Comparison of ENCODE assay signal across 16 cellular contexts in the genomic region with DNA sequence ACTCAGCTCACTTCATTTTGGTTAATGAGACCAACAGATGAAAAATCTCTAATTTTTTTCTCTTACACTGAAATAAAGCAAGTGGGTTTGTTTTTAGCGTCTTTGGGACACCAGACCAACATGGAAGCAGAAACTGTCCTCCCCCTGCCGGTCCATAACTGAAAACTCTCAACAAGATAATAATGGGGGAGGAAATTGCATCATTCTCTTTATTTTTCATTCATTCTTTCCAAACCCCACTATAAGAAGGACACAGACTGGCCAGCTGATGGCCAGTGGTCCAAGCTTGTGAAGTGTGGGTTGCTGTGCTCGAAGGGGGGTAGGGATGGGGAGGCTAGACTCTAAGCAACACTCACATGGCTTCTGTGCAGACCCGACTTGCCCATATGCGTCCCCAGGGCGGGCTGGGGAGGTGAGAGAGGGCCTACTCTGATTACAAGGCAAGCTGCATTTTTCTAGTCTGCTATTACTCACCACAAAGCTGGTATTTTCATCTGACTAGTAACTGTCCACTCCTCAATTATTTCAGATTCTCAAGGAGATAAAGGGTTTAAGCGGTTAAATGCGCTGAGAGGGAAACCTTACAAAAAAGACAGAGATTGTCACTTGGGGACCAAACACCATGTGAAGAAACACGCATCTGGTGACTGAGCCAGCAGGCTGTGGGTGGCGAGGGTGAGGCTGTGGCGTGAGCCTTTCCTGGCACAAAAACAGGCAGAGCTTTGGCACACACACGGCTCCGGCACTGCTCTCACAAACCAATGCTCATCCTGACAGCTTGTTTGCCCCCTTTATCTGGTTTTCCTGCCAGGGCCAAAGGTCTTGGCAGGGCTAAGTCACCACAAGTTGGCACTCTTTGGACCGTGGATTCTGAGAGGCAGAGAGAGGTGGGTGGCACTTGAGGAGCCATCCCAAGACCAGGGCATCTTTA. TPM values are rescaled to one million over a fixed set of nuclear protein-coding genes. Genes with fewer than 3 reads are reported as not detected.
DNase-seq lines count a peak whose midpoint lies in the region; ATAC-seq, FAIRE-seq and TF ChIP-seq lines count a peak whose summit lies in the region.
"Had no signal": no experiment of that assay in that cellular context is flagged by ENCODE, and none has a peak within 500 bp of the region (broad histone marks: within the 10 kb centered on the region; RNA-seq: fewer than 3 reads in every experiment).

No MANE protein-coding gene starts in this region.

- H3K9me3 Mint-ChIP-seq in activated T-cell treated with anti-CD3 and anti-CD28 coated beads, Interleukin-2, amount 50 U/mL, for 24 hours = no peaks in the 10 kb centered on the region
- H3K9me3 Mint-ChIP-seq in astrocyte (ENCODE audit: unreplicated experiment) (peaks cover 2% of the 10 kb centered on the region), memory B cell (no peaks in the 10 kb centered on the region)
- H3K9me3 Mint-ChIP-seq: central memory CD8-positive, alpha-beta T cell had no signal

- TF ChIP-seq CTCF in astrocyte (IDR thresholded peaks at IDR 0.05; ENCODE audit: insufficient read depth, low read depth, low read length) = no peak
- no peak for TF ChIP-seq CTCF in PC-9 (conservative IDR thresholded peaks at IDR 0.05)

- intact Hi-C loops in PC-9 (cut with micrococcal nuclease; ENCODE audit: unreplicated experiment) = no loop called here

- H3K4me3 Mint-ChIP-seq in activated T-cell treated with anti-CD3 and anti-CD28 coated beads, Interleukin-2, amount 50 U/mL, for 24 hours = no peak overlapping the region
- H3K4me3 Mint-ChIP-seq in astrocyte (ENCODE audit: unreplicated experiment) (no peak overlapping the region), memory B cell (no peak overlapping the region)
- H3K4me3 Mint-ChIP-seq: central memory CD8-positive, alpha-beta T cell had no signal

- no peaks in the 10 kb centered on the region for H3K27me3 Mint-ChIP-seq in activated T-cell treated with anti-CD3 and anti-CD28 coated beads, Interleukin-2, amount 50 U/mL, for 24 hours
- H3K27me3 Mint-ChIP-seq in astrocyte (ENCODE audit: low read depth, unreplicated experiment) (no peaks in the 10 kb centered on the region), memory B cell (no peaks in the 10 kb centered on the region)
- H3K27me3 Mint-ChIP-seq: central memory CD8-positive, alpha-beta T cell had no signal

- peaks cover 18% of the 10 kb centered on the region; the same call in 1 of the 2 replicates for H3F3A ChIP-seq in PC-9 (ENCODE audit: insufficient read depth, low read depth)

- H3K9ac ChIP-seq in astrocyte (ENCODE audit: low read length) = no peak overlapping the region

- H3K4me1 Mint-ChIP-seq in activated T-cell treated with anti-CD3 and anti-CD28 coated beads, Interleukin-2, amount 50 U/mL, for 24 hours (ENCODE audit: low read depth) = peaks cover 6% of the 10 kb centered on the region
- H3K4me1 Mint-ChIP-seq in astrocyte (ENCODE audit: low read depth, unreplicated experiment) = peaks cover 10% of the 10 kb centered on the region
- H3K4me1 Mint-ChIP-seq in memory B cell = peaks cover 15% of the 10 kb centered on the region

- CTCF ChIA-PET in PC-9 (lab: Charles Lee) = no interaction called here

- H2AFZ ChIP-seq in astrocyte (ENCODE audit: low read depth, low read length) = no peak overlapping the region
- H2AFZ ChIP-seq in PC-9 = no peak overlapping the region

- H3K36me3 Mint-ChIP-seq in activated T-cell treated with anti-CD3 and anti-CD28 coated beads, Interleukin-2, amount 50 U/mL, for 24 hours (ENCODE audit: low read depth) = peaks cover 99% of the 10 kb centered on the region
- H3K36me3 Mint-ChIP-seq in astrocyte (ENCODE audit: low read depth, unreplicated experiment) (peaks cover 63% of the 10 kb centered on the region), memory B cell (peaks cover 59% of the 10 kb centered on the region)

- H3K36me3 ChIP-seq in astrocyte (ENCODE audit: insufficient read depth, low read length) = peaks cover 36% of the 10 kb centered on the region
- H3K36me3 ChIP-seq in PC-9 (ENCODE audit: low read depth) = peaks cover 64% of the 10 kb centered on the region

- FAIRE-seq in astrocyte (lab: Jason Lieb, UNC) = no peak

- H3K9me3 ChIP-seq in astrocyte (ENCODE audit: insufficient read depth, low read depth, low read length) (no peaks in the 10 kb centered on the region), PC-9 (ENCODE audit: insufficient read depth, low read depth) (no peaks in the 10 kb centered on the region)
- H3K9me3 ChIP-seq: thyroid gland had no signal

- no peak overlapping the region for H3K4me2 ChIP-seq in astrocyte (ENCODE audit: low read length)
- H3K4me2 ChIP-seq in PC-9 = no peak overlapping the region

- H3K4me1 ChIP-seq in astrocyte (ENCODE audit: insufficient read depth, low read length) (peaks cover 3% of the 10 kb centered on the region), PC-9 (replicated peaks; ENCODE audit: insufficient read depth) (peaks cover 24% of the 10 kb centered on the region)
- H3K4me1 ChIP-seq: thyroid gland had no signal

- no peaks in the 10 kb centered on the region for H3K27me3 ChIP-seq in astrocyte (ENCODE audit: insufficient read depth, low read length)
- no peaks in the 10 kb centered on the region for H3K27me3 ChIP-seq in PC-9 (ENCODE audit: insufficient read depth, low read depth)
- H3K27me3 ChIP-seq: thyroid gland had no signal

- POLR2A ChIA-PET in PC-9 (lab: Charles Lee; ENCODE audit: unreplicated experiment) = interaction anchor here (0.5 to 0.6 kb wide), 2 partner anchors 9 to 31 kb away, joined by 4 to 10 read pairs; no protein-coding TSS in a partner anchor

- H3K27ac ChIP-seq in astrocyte (ENCODE audit: low read depth, low read length) (no peak overlapping the region), PC-9 (no peak overlapping the region)
- H3K27ac ChIP-seq: thyroid gland had no signal

- peak overlapping the region; percentile 68 for H3K27ac Mint-ChIP-seq in activated T-cell treated with anti-CD3 and anti-CD28 coated beads, Interleukin-2, amount 50 U/mL, for 24 hours
- H3K27ac Mint-ChIP-seq in astrocyte (ENCODE audit: unreplicated experiment) (peak overlapping the region; percentile 10), memory B cell (peak overlapping the region; percentile 72)

- H3K4me3 ChIP-seq in astrocyte (ENCODE audit: insufficient read depth, low read depth, low read length) (no peak overlapping the region), PC-9 (no peak overlapping the region)
- H3K4me3 ChIP-seq: thyroid gland had no signal

- H3K9me2 ChIP-seq in PC-9 (ENCODE audit: insufficient read depth) = no peaks in the 10 kb centered on the region

- DNase-seq in activated T-cell treated with anti-CD3 and anti-CD28 coated beads, Interleukin-2, amount 50 U/mL, for 24 hours = no peak
- no peak for DNase-seq in activated T-cell treated with anti-CD3 and anti-CD28 coated beads, Interleukin-2, amount 50 U/mL, for 48 hours
- DNase-seq in astrocyte (ENCODE audit: low read depth) (no peak), memory B cell (ENCODE audit: low spot score in 2 of 2) (no peak), superior temporal gyrus (ENCODE audit: extremely low spot score) (peak; percentile 60), PC-9 (no peak)
- no peak for DNase-seq in activated CD8-positive, alpha-beta memory T cell treated with anti-CD3 and anti-CD28 coated beads, Interleukin-2, amount 50 U/mL, for 48 hours
- DNase-seq: ACHN; activated CD4-positive, alpha-beta T cell treated with anti-CD3 and anti-CD28 coated beads, Interleukin-2, amount 50 U/mL, for 1 hour; left ventricle myocardium superior; NCI-H146; NCI-H526; stimulated activated CD4-positive, alpha-beta T cell treated with anti-CD3 and anti-CD28 coated beads, Interleukin-12 subunit alpha, Interleukin-12 subunit beta, amount 100 ng/mL, for 4 hours; thyroid gland had no signal

- no TSS peak for BruUV-seq in PC-9 (replicated peaks; lab: Mats Ljungman, UMichigan)

- ATAC-seq in memory B cell (ENCODE audit: low read depth) (no peak), HG02798 (IDR thresholded peaks at IDR 0.05; ENCODE audit: poor library complexity, unreplicated experiment) (no peak)
- ATAC-seq: left ventricle myocardium superior had no signal

- no peaks in the 10 kb centered on the region for H3K79me2 ChIP-seq in astrocyte (ENCODE audit: insufficient read depth, low read length)
- H3K79me2 ChIP-seq in PC-9 (ENCODE audit: low read depth) = no peaks in the 10 kb centered on the region

- peaks cover 13% of the 10 kb centered on the region for H4K20me1 ChIP-seq in astrocyte (ENCODE audit: insufficient read depth, low read length)
- no peaks in the 10 kb centered on the region for H4K20me1 ChIP-seq in PC-9 (ENCODE audit: insufficient read depth)

RNA-seq across cellular contexts. Expression of gene MARF1, which starts 38.2 kb away (rescaled TPM):
- total RNA-seq in astrocyte (46.0 and 47.4 TPM in 2 replicates), PC-9 (2021) (68.1 and 69.4 TPM in 2 replicates)

RNA-seq across cellular contexts. Expression of gene NDE1, which starts 45.3 kb away (rescaled TPM):
- total RNA-seq in astrocyte (27.6 and 31.4 TPM in 2 replicates), PC-9 (2021) (114 and 119 TPM in 2 replicates)

Comparison
In these comparisons a context has a peak if more than half of its experiments do, and no peak if none do; other contexts are left out.
1. H3K27ac Mint-ChIP-seq: peak in every context shown above with its lines; median percentile 72 in memory B cell; 68 in activated T-cell treated with anti-CD3 and anti-CD28 coated beads, Interleukin-2, amount 50 U/mL, for 24 hours; 10 in astrocyte.